2 cellular contexts compared by ENCODE assay signal in the genomic region with DNA sequence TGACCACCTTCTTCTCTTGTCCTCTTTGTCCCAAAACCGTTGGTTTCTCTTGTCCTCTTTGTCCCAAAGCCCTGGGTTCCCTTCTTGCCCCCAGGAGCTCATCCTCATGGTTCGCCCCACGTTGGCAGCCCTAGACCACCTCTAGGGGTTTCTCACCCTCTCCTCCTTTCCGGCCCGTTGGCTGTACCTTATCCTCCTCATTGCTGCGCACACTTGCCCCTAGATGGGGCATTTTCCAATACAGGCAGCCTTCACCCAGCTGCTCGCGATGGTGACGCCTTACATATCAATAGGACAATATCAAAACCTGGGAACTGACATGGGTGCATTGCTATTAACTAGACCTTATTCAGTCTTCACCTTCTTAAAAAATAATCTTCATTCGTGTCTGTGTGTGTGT.
TF ChIP-seq lines count a peak whose summit lies in the region.

No MANE protein-coding gene starts in this region.

TF ChIP-seq in HepG2, 621 proteins besides CTCF, POLR2A, EP300 and RAD21 (continued from another document):
- TF ChIP-seq, protein P1, sequence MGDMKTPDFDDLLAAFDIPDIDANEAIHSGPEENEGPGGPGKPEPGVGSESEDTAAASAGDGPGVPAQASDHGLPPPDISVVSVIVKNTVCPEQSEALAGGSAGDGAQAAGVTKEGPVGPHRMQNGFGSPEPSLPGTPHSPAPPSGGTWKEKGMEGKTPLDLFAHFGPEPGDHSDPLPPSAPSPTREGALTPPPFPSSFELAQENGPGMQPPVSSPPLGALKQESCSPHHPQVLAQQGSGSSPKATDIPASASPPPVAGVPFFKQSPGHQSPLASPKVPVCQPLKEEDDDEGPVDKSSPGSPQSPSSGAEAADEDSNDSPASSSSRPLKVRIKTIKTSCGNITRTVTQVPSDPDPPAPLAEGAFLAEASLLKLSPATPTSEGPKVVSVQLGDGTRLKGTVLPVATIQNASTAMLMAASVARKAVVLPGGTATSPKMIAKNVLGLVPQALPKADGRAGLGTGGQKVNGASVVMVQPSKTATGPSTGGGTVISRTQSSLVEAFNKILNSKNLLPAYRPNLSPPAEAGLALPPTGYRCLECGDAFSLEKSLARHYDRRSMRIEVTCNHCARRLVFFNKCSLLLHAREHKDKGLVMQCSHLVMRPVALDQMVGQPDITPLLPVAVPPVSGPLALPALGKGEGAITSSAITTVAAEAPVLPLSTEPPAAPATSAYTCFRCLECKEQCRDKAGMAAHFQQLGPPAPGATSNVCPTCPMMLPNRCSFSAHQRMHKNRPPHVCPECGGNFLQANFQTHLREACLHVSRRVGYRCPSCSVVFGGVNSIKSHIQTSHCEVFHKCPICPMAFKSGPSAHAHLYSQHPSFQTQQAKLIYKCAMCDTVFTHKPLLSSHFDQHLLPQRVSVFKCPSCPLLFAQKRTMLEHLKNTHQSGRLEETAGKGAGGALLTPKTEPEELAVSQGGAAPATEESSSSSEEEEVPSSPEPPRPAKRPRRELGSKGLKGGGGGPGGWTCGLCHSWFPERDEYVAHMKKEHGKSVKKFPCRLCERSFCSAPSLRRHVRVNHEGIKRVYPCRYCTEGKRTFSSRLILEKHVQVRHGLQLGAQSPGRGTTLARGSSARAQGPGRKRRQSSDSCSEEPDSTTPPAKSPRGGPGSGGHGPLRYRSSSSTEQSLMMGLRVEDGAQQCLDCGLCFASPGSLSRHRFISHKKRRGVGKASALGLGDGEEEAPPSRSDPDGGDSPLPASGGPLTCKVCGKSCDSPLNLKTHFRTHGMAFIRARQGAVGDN (CRISPR knock-in tag; IDR thresholded peaks at IDR 0.05): no peak
- TF ChIP-seq RFX1 (IDR thresholded peaks at IDR 0.05): no peak
- TF ChIP-seq SMARCC2 (IDR thresholded peaks at IDR 0.05): no peak
- TF ChIP-seq ZNF841 (CRISPR knock-in tag; IDR thresholded peaks at IDR 0.05; ENCODE audit: borderline replicate concordance): no peak
- no peak for TF ChIP-seq ZKSCAN8 (CRISPR knock-in tag; IDR thresholded peaks at IDR 0.05; ENCODE audit: borderline replicate concordance)
- TF ChIP-seq ZNF232 (CRISPR knock-in tag; IDR thresholded peaks at IDR 0.05; ENCODE audit: borderline replicate concordance): no peak
TF ChIP-seq in HepG2: peak in this region for 0.

TF ChIP-seq in SK-N-SH treated with all-trans-retinoic acid at 6 μM for 48 hours, 23 proteins besides CTCF, POLR2A, EP300 and RAD21 (continued from another document):
- TF ChIP-seq, protein P2, sequence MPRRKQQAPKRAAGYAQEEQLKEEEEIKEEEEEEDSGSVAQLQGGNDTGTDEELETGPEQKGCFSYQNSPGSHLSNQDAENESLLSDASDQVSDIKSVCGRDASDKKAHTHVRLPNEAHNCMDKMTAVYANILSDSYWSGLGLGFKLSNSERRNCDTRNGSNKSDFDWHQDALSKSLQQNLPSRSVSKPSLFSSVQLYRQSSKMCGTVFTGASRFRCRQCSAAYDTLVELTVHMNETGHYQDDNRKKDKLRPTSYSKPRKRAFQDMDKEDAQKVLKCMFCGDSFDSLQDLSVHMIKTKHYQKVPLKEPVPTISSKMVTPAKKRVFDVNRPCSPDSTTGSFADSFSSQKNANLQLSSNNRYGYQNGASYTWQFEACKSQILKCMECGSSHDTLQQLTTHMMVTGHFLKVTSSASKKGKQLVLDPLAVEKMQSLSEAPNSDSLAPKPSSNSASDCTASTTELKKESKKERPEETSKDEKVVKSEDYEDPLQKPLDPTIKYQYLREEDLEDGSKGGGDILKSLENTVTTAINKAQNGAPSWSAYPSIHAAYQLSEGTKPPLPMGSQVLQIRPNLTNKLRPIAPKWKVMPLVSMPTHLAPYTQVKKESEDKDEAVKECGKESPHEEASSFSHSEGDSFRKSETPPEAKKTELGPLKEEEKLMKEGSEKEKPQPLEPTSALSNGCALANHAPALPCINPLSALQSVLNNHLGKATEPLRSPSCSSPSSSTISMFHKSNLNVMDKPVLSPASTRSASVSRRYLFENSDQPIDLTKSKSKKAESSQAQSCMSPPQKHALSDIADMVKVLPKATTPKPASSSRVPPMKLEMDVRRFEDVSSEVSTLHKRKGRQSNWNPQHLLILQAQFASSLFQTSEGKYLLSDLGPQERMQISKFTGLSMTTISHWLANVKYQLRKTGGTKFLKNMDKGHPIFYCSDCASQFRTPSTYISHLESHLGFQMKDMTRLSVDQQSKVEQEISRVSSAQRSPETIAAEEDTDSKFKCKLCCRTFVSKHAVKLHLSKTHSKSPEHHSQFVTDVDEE (CRISPR knock-in tag; IDR thresholded peaks at IDR 0.05): no peak
- no peak for TF ChIP-seq PPARA (CRISPR knock-in tag; IDR thresholded peaks at IDR 0.05; ENCODE audit: borderline replicate concordance)
- no peak for TF ChIP-seq ZFP30 (CRISPR knock-in tag; IDR thresholded peaks at IDR 0.05)
- TF ChIP-seq ZC3H10 (CRISPR knock-in tag; IDR thresholded peaks at IDR 0.05): no peak
- no peak for TF ChIP-seq GLIS3 (CRISPR knock-in tag; IDR thresholded peaks at IDR 0.05)
